In genomic region chr10:76308946-76309529, GRCh38 we compare ENCODE assay signal across 21 cellular contexts.
A peak's percentile ranks its signal among the peaks of the same experiment; 100 is the strongest.
DNase-seq lines count a peak whose midpoint lies in the region; ATAC-seq and TF ChIP-seq lines count a peak whose summit lies in the region.
"Had no signal": no experiment of that assay in that cellular context is flagged by ENCODE, and none has a peak within 500 bp of the region (broad histone marks: within the 10 kb centered on the region; RNA-seq: fewer than 3 reads in every experiment).

No MANE protein-coding gene starts in this region.

- no peaks in the 10 kb centered on the region for H3K36me3 Mint-ChIP-seq in neural progenitor cell
- H3K36me3 Mint-ChIP-seq: activated CD8-positive, alpha-beta memory T cell treated with anti-CD3 and anti-CD28 coated beads, Interleukin-2, amount 10 ng/mL, durations not matched to agents 7 days and 5 days; natural killer cell had no signal

- H3K4me3 Mint-ChIP-seq in neural progenitor cell = peak overlapping the region; percentile 30
- H3K4me3 Mint-ChIP-seq: activated CD8-positive, alpha-beta memory T cell treated with anti-CD3 and anti-CD28 coated beads, Interleukin-2, amount 10 ng/mL, durations not matched to agents 7 days and 5 days; activated naive CD8-positive, alpha-beta T cell treated with anti-CD3 and anti-CD28 coated beads, Interleukin-2, amount 50 U/mL, for 24 hours; activated T-helper 17 cell treated with anti-CD3 and anti-CD28 coated beads, Interleukin-2, amount 50 U/mL, for 72 hours; natural killer cell; T-helper 2 cell treated with Interferon-gamma antibody and Interleukin-4, amounts not matched to agents 5 μg/mL and 100 μg/mL, for 36 hours had no signal

- H3K79me2 ChIP-seq in neural progenitor cell (ENCODE audit: low read depth) = no peaks in the 10 kb centered on the region

- H3F3A ChIP-seq in neural progenitor cell (ENCODE audit: low read depth) = peaks cover 22% of the 10 kb centered on the region

- TF ChIP-seq CTCF in left ventricle myocardium inferior (IDR thresholded peaks at IDR 0.05; ENCODE audit: borderline replicate concordance) (no peak), neural progenitor cell (IDR thresholded peaks at IDR 0.05) (no peak), gastroesophageal sphincter (IDR thresholded peaks at IDR 0.05) (no peak)

- H3K27me3 ChIP-seq in left ventricle myocardium inferior (ENCODE audit: low read depth) = no peaks in the 10 kb centered on the region
- H3K27me3 ChIP-seq in neural progenitor cell = peaks cover 4% of the 10 kb centered on the region
- no peaks in the 10 kb centered on the region for H3K27me3 ChIP-seq in gastroesophageal sphincter
- H3K27me3 ChIP-seq: heart right ventricle, MG63, SJSA1 had no signal

- DNase-seq in left ventricle myocardium inferior = no peak
- DNase-seq in left cardiac atrium = no peak
- peak; percentile 12 for DNase-seq in astrocyte of the hippocampus (ENCODE audit: low read depth, low spot score)
- peak; percentile 85 for DNase-seq in neural progenitor cell (ENCODE audit: low spot score)
- DNase-seq in activated CD4-positive, CD25-positive, alpha-beta regulatory T cell (lab: John Stamatoyannopoulos, UW) = no peak
- no peak for DNase-seq in NCI-H2107 treated with DMSO at 0.1 percent for 48 hours (lab: John Stamatoyannopoulos, UW; ENCODE audit: unreplicated experiment)
- DNase-seq: activated CD8-positive, alpha-beta memory T cell treated with anti-CD3 and anti-CD28 coated beads, Interleukin-2, amount 10 ng/mL, durations not matched to agents 7 days and 5 days; activated naive CD8-positive, alpha-beta T cell treated with anti-CD3 and anti-CD28 coated beads, Interleukin-2, amount 50 U/mL, for 24 hours; central memory CD4-positive, alpha-beta T cell; DMS153; heart right ventricle; mammary epithelial cell; MG63; natural killer cell; NCI-H2029 treated with DMSO at 0.1 percent for 48 hours had no signal

- no peak overlapping the region for H3K9ac ChIP-seq in neural progenitor cell

- no peaks in the 10 kb centered on the region for H3K9me3 Mint-ChIP-seq in neural progenitor cell
- H3K9me3 Mint-ChIP-seq: activated T-helper 17 cell treated with anti-CD3 and anti-CD28 coated beads, Interleukin-2, amount 50 U/mL, for 72 hours; natural killer cell; T-helper 2 cell treated with Interferon-gamma antibody and Interleukin-4, amounts not matched to agents 5 μg/mL and 100 μg/mL, for 36 hours had no signal

- peaks cover 6% of the 10 kb centered on the region for H3K27me3 Mint-ChIP-seq in neural progenitor cell (ENCODE audit: insufficient read depth, low read depth)
- H3K27me3 Mint-ChIP-seq: activated CD8-positive, alpha-beta memory T cell treated with anti-CD3 and anti-CD28 coated beads, Interleukin-2, amount 10 ng/mL, durations not matched to agents 7 days and 5 days had no signal

- no peaks in the 10 kb centered on the region for H3K36me3 ChIP-seq in left ventricle myocardium inferior
- no peaks in the 10 kb centered on the region for H3K36me3 ChIP-seq in neural progenitor cell
- H3K36me3 ChIP-seq in gastroesophageal sphincter = no peaks in the 10 kb centered on the region
- H3K36me3 ChIP-seq: heart right ventricle, MG63, SJSA1 had no signal

- TF ChIP-seq POLR2A in gastroesophageal sphincter (IDR thresholded peaks at IDR 0.05) = no peak

- intact Hi-C loops in left ventricle myocardium inferior (cut with micrococcal nuclease) (no loop called here), left cardiac atrium (cut with DNase I) (loop anchor here (10.0 kb wide), 4 partner anchors 184 to 904 kb away; partner anchors contain the start of gene ZNF503 (in 1 of the 2))

- H3K4me1 ChIP-seq in left ventricle myocardium inferior (peaks cover 43% of the 10 kb centered on the region), neural progenitor cell (peaks cover 26% of the 10 kb centered on the region), gastroesophageal sphincter (peaks cover 2 to 40% (median 4%) of the 10 kb centered on the region in 3 donors)
- H3K4me1 ChIP-seq: SJSA1 had no signal

- no peak overlapping the region for H3K27ac Mint-ChIP-seq in neural progenitor cell
- H3K27ac Mint-ChIP-seq: activated CD8-positive, alpha-beta memory T cell treated with anti-CD3 and anti-CD28 coated beads, Interleukin-2, amount 10 ng/mL, durations not matched to agents 7 days and 5 days; activated naive CD8-positive, alpha-beta T cell treated with anti-CD3 and anti-CD28 coated beads, Interleukin-2, amount 50 U/mL, for 24 hours; activated T-helper 17 cell treated with anti-CD3 and anti-CD28 coated beads, Interleukin-2, amount 50 U/mL, for 72 hours; natural killer cell; T-helper 2 cell treated with Interferon-gamma antibody and Interleukin-4, amounts not matched to agents 5 μg/mL and 100 μg/mL, for 36 hours had no signal

- peaks cover 8% of the 10 kb centered on the region for H4K20me1 ChIP-seq in neural progenitor cell (ENCODE audit: low read depth)

- H2AFZ ChIP-seq in neural progenitor cell (replicated peaks) = no peak overlapping the region

- H3K4me3 ChIP-seq in left ventricle myocardium inferior (no peak overlapping the region), neural progenitor cell (no peak overlapping the region), gastroesophageal sphincter (no peak overlapping the region)
- H3K4me3 ChIP-seq: heart right ventricle, MG63, SJSA1 had no signal

- H3K9me3 ChIP-seq in left ventricle myocardium inferior (replicated peaks) = no peaks in the 10 kb centered on the region
- no peaks in the 10 kb centered on the region for H3K9me3 ChIP-seq in neural progenitor cell (ENCODE audit: low read depth)
- H3K9me3 ChIP-seq in gastroesophageal sphincter = no peaks in the 10 kb centered on the region
- H3K9me3 ChIP-seq: heart right ventricle, MG63, SJSA1 had no signal

- ATAC-seq in left cardiac atrium = no peak
- ATAC-seq in HG02571 (IDR thresholded peaks at IDR 0.05; ENCODE audit: unreplicated experiment) = no peak
- no peak for ATAC-seq in gastroesophageal sphincter
- ATAC-seq: activated CD8-positive, alpha-beta memory T cell treated with anti-CD3 and anti-CD28 coated beads, Interleukin-2, amount 10 ng/mL, durations not matched to agents 7 days and 5 days; activated naive CD8-positive, alpha-beta T cell treated with anti-CD3 and anti-CD28 coated beads, Interleukin-2, amount 50 U/mL, for 24 hours; activated T-helper 17 cell treated with anti-CD3 and anti-CD28 coated beads, Interleukin-2, amount 50 U/mL, for 72 hours; heart right ventricle; natural killer cell had no signal

- H3K4me2 ChIP-seq in neural progenitor cell = peak overlapping the region; percentile 51

- H3K27ac ChIP-seq in left ventricle myocardium inferior (replicated peaks) = peak overlapping the region; percentile 77
- H3K27ac ChIP-seq in neural progenitor cell = no peak overlapping the region
- H3K27ac ChIP-seq in gastroesophageal sphincter = peak overlapping the region in 2 of 4 donors; percentile 22 to 54
- H3K27ac ChIP-seq: C4-2B, SJSA1 had no signal

- WGBS in gastroesophageal sphincter (ENCODE audit: low coverage in 1 of 2), 2 donors = 62 to 70% methylated on average over 9 of the region's 9 CpGs

- peaks cover 59% of the 10 kb centered on the region for H3K4me1 Mint-ChIP-seq in neural progenitor cell
- H3K4me1 Mint-ChIP-seq: activated CD8-positive, alpha-beta memory T cell treated with anti-CD3 and anti-CD28 coated beads, Interleukin-2, amount 10 ng/mL, durations not matched to agents 7 days and 5 days; activated naive CD8-positive, alpha-beta T cell treated with anti-CD3 and anti-CD28 coated beads, Interleukin-2, amount 50 U/mL, for 24 hours; activated T-helper 17 cell treated with anti-CD3 and anti-CD28 coated beads, Interleukin-2, amount 50 U/mL, for 72 hours; natural killer cell had no signal

- no peak for TF ChIP-seq EP300 in gastroesophageal sphincter (IDR thresholded peaks at IDR 0.05)

Comparison
In these comparisons a context has a peak if more than half of its experiments do, and no peak if none do; other contexts are left out.
1. DNase-seq: peak in astrocyte of the hippocampus (single experiment) and neural progenitor cell (single experiment); none in left ventricle myocardium inferior (single experiment), left cardiac atrium (single experiment), activated CD4-positive, CD25-positive, alpha-beta regulatory T cell (0 of 4) and NCI-H2107 treated with DMSO at 0.1 percent for 48 hours (single experiment).